Comparison of ENCODE assay signal across 8 cellular contexts in the genomic region with DNA sequence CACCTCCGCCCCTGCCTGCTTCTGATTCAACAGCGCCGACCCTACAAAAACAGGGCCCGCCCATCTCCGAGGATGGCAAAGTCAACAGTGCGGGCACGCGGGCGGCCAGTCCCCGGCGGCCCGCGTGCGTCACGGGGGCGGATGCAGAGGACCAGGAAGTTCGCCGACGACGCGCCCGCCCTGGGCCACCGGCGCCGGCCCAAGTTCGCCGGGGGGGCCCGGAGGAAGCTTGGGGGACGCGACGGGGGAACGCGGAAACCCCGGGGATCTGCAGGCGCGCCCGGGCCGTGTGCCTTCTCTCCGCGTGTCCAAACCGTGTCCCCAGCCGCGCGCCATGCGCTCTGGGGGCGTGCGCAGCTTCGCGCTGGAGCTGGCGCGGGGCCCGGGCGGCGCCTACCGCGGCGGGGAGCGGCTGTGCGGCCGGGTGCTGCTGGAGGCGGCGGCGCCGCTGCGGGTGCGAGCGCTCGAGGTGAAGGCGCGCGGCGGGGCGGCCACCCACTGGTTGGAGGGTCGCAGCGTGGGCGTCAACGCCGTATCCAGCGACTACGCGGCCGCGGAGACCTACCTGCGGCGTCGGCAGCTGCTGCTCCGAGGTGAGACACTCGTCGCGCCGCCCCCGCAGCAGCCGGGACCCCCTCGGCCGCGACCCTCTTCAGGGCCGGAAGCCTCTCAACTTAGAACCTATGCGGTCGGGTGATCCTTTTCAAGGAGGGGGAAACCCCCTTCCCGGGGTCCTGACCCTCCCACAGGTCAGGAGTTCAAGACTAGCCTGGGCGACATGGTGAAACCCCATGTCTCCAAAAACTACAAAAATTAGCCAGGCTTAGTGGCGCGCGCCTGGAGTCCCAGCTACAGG. TPM values are rescaled to one million over a fixed set of nuclear protein-coding genes. Genes with fewer than 3 reads are reported as not detected.
DNase-seq lines count a peak whose midpoint lies in the region; ATAC-seq and TF ChIP-seq lines count a peak whose summit lies in the region.

No MANE protein-coding gene starts in this region.

- no peak overlapping the region for H3K27ac ChIP-seq in HUES6 (ENCODE audit: low read depth, low read length)
- H3K27ac ChIP-seq in RWPE2 (ENCODE audit: poor library complexity, severe bottlenecking), result peak overlapping the region; percentile 32
- H3K27ac ChIP-seq in neural progenitor cell, result no peak overlapping the region
- H3K27ac ChIP-seq in subcutaneous abdominal adipose tissue (ENCODE audit: low read depth, low read length), result peak overlapping the region; percentile 70

- H3K4me3 Mint-ChIP-seq in neural progenitor cell, result peak overlapping the region; percentile 71

- no peaks in the 10 kb centered on the region for H4K20me1 ChIP-seq in neural progenitor cell (ENCODE audit: low read depth)

- peak overlapping the region; percentile 74 for H3K9ac ChIP-seq in HUES6 (ENCODE audit: low read length)
- H3K9ac ChIP-seq in neural progenitor cell, result no peak overlapping the region
- H3K9ac ChIP-seq in subcutaneous abdominal adipose tissue (ENCODE audit: low read length in 5 of 5), result peak overlapping the region in 4 of 5 donors; percentile 38 to 78 (median 76)

- no peaks in the 10 kb centered on the region for H3K9me3 ChIP-seq in HUES6 (ENCODE audit: control insufficient read depth, insufficient read depth, low read depth, low read length)
- H3K9me3 ChIP-seq in RWPE2 (ENCODE audit: severe bottlenecking), result no peaks in the 10 kb centered on the region
- H3K9me3 ChIP-seq in neural progenitor cell (ENCODE audit: low read depth), result no peaks in the 10 kb centered on the region
- no peaks in the 10 kb centered on the region for H3K9me3 ChIP-seq in subcutaneous abdominal adipose tissue (ENCODE audit: control insufficient read depth in 5 of 5, low read length in 5 of 5)

- peaks cover 31% of the 10 kb centered on the region for H3K27me3 Mint-ChIP-seq in neural progenitor cell (ENCODE audit: insufficient read depth, low read depth)

- H3K27me3 ChIP-seq in HUES6 (ENCODE audit: control insufficient read depth, insufficient read depth, low read length), result peaks cover 17% of the 10 kb centered on the region
- no peaks in the 10 kb centered on the region for H3K27me3 ChIP-seq in RWPE2 (ENCODE audit: insufficient read depth, poor library complexity, severe bottlenecking)
- peaks cover 43% of the 10 kb centered on the region for H3K27me3 ChIP-seq in neural progenitor cell
- peaks cover 0 to 2% (median 0%) of the 10 kb centered on the region in 5 donors for H3K27me3 ChIP-seq in subcutaneous abdominal adipose tissue (ENCODE audit: control insufficient read depth in 5 of 5, insufficient read depth in 4 of 5, low read length in 5 of 5)

- H3K36me3 Mint-ChIP-seq in neural progenitor cell, result no peaks in the 10 kb centered on the region

- peak overlapping the region; percentile 87 for H3K4me2 ChIP-seq in neural progenitor cell

- peaks cover 4% of the 10 kb centered on the region for H3F3A ChIP-seq in neural progenitor cell (ENCODE audit: low read depth)

- no peak overlapping the region for H3K27ac Mint-ChIP-seq in neural progenitor cell

- TF ChIP-seq CTCF in RWPE2 (IDR thresholded peaks at IDR 0.05; ENCODE audit: poor library complexity, severe bottlenecking) (no peak), fibroblast of villous mesenchyme (IDR thresholded peaks at IDR 0.05; ENCODE audit: insufficient read depth, low read depth, low read length) (no peak), neural progenitor cell (IDR thresholded peaks at IDR 0.05) (no peak)

- ATAC-seq in GM19351 (IDR thresholded peaks at IDR 0.05; ENCODE audit: unreplicated experiment) (peak; percentile 59), RWPE2 (ENCODE audit: low read depth) (peak; percentile 70)

- peak overlapping the region; percentile 83 for H2AFZ ChIP-seq in neural progenitor cell (replicated peaks)

- peak in 12 of 14 donors; percentile 6 to 74 (median 53) for DNase-seq in C1 segment of cervical spinal cord (lab: John Stamatoyannopoulos, UW)
- peak; percentile 77 for DNase-seq in RWPE2 (ENCODE audit: low spot score)
- DNase-seq in activated effector memory CD4-positive, alpha-beta T cell treated with anti-CD3 and anti-CD28 coated beads, Interleukin-2, amount 50 U/mL, for 16 hours, result peak; percentile 96
- DNase-seq in fibroblast of villous mesenchyme (ENCODE audit: low read depth), result peak; percentile 76
- peak; percentile 69 for DNase-seq in neural progenitor cell (ENCODE audit: low spot score)

- H3K4me1 Mint-ChIP-seq in neural progenitor cell, result peaks cover 6% of the 10 kb centered on the region

- H3K4me3 ChIP-seq in HUES6 (ENCODE audit: low read depth, low read length), result peak overlapping the region; percentile 63
- H3K4me3 ChIP-seq in RWPE2 (ENCODE audit: severe bottlenecking), result peak overlapping the region; percentile 60
- H3K4me3 ChIP-seq in fibroblast of villous mesenchyme (ENCODE audit: low read depth, low read length), result peak overlapping the region; percentile 68
- peak overlapping the region; percentile 48 for H3K4me3 ChIP-seq in neural progenitor cell
- peak overlapping the region; percentile 73 to 75 (median 73) for H3K4me3 ChIP-seq in subcutaneous abdominal adipose tissue (ENCODE audit: low read depth in 1 of 5, low read length in 5 of 5)

- no peaks in the 10 kb centered on the region for H3K4me1 ChIP-seq in HUES6 (ENCODE audit: control insufficient read depth, insufficient read depth, low read length)
- H3K4me1 ChIP-seq in RWPE2 (ENCODE audit: insufficient read depth, poor library complexity, severe bottlenecking), result no peaks in the 10 kb centered on the region
- H3K4me1 ChIP-seq in neural progenitor cell, result no peaks in the 10 kb centered on the region
- H3K4me1 ChIP-seq in subcutaneous abdominal adipose tissue (ENCODE audit: control insufficient read depth in 5 of 5, insufficient read depth in 5 of 5, low read length in 5 of 5), result peaks cover 0 to 29% (median 17%) of the 10 kb centered on the region in 5 donors

- H3K9me3 Mint-ChIP-seq in neural progenitor cell, result no peaks in the 10 kb centered on the region

- H3K36me3 ChIP-seq in HUES6 (ENCODE audit: control insufficient read depth, insufficient read depth, low read length) (no peaks in the 10 kb centered on the region), RWPE2 (ENCODE audit: low read depth) (no peaks in the 10 kb centered on the region), neural progenitor cell (no peaks in the 10 kb centered on the region), subcutaneous abdominal adipose tissue (ENCODE audit: control insufficient read depth in 5 of 5, insufficient read depth in 5 of 5, low read length in 5 of 5) (no peaks in the 10 kb centered on the region)

- no peaks in the 10 kb centered on the region for H3K79me2 ChIP-seq in neural progenitor cell (ENCODE audit: low read depth)

RNA-seq across cellular contexts. Expression of gene ARRDC2, which starts 6.8 kb away (rescaled TPM):
- total RNA-seq in fibroblast of villous mesenchyme, result 3.5 and 3.9 TPM in 2 replicates
- total RNA-seq in neural progenitor cell (ENCODE audit: low replicate concordance), result 4.7 and 14.4 TPM in 2 replicates

RNA-seq across cellular contexts. Expression of gene KCNN1, which starts 34.3 kb away (rescaled TPM):
- total RNA-seq in fibroblast of villous mesenchyme (under 0.01 TPM in 2 replicates), neural progenitor cell (ENCODE audit: low replicate concordance) (1.8 and 5.5 TPM in 2 replicates)

Comparison
In these comparisons a context has a peak if more than half of its experiments do, and no peak if none do; other contexts are left out.
1. H3K27ac ChIP-seq: peak in RWPE2 (single experiment) and subcutaneous abdominal adipose tissue (single experiment); none in HUES6 (single experiment) and neural progenitor cell (single experiment).
2. Peak in every context shown above with its lines, with median percentiles within 50 percentile points of each other: DNase-seq and H3K4me3 ChIP-seq.